ENCODE assay signal across 19 cellular contexts in genomic region chr9:135662758-135663450, GRCh38. TPM values are rescaled to one million over a fixed set of nuclear protein-coding genes. Genes with fewer than 3 reads are reported as not detected.
DNase-seq lines count a peak whose midpoint lies in the region; ATAC-seq, FAIRE-seq and TF ChIP-seq lines count a peak whose summit lies in the region.
"Had no signal": no experiment of that assay in that cellular context is flagged by ENCODE, and none has a peak within 500 bp of the region (broad histone marks: within the 10 kb centered on the region; RNA-seq: fewer than 3 reads in every experiment).

Gene LCN9, plus strand, starts transcription at chr9:135663309. Its CDS starts 13 bp downstream, at chr9:135663322.

- H3K27ac ChIP-seq in mammary epithelial cell (ENCODE audit: insufficient read depth, low read depth, low read length) (no peak within 1 kb of the TSS), K562 (ENCODE audit: extremely low read depth, low read depth, low read length) (no peak within 1 kb of the TSS)
- H3K27ac ChIP-seq: breast epithelium, HL-60, neutrophil, SJSA1 had no signal

- WGBS in mammary epithelial cell (ENCODE audit: low coverage, missing lambda C conversion rate), result 76% methylated on average over 20 of the region's 25 CpGs
- 2% methylated on average over 25 of the region's 25 CpGs for WGBS in K562 (ENCODE audit: insufficient coverage, low coverage, missing lambda C conversion rate)

- TF ChIP-seq CTCF in MCF 10A (IDR thresholded peaks at IDR 0.05; ENCODE audit: unreplicated experiment) (no peak), mammary epithelial cell (conservative IDR thresholded peaks at IDR 0.05 in 1 of 2, IDR thresholded peaks at IDR 0.05 in 1 of 2; ENCODE audit: extremely low read depth in 1 of 2, insufficient read depth in 1 of 2, low read depth in 1 of 2, low read length in 2 of 2) (no peak), K562 (IDR thresholded peaks at IDR 0.05 in 2 of 3, conservative IDR thresholded peaks at IDR 0.05 in 1 of 3; ENCODE audit: insufficient read depth in 2 of 3, low read depth in 1 of 3, low read length in 3 of 3) (no peak)

- H3K4me2 ChIP-seq in mammary epithelial cell (ENCODE audit: insufficient read depth, low read depth, low read length) (no peak within 1 kb of the TSS), K562 (ENCODE audit: insufficient read depth, low read length) (no peak within 1 kb of the TSS)

- H3K27me3 ChIP-seq in mammary epithelial cell (ENCODE audit: insufficient read depth, low read length) (no peaks in the 10 kb centered on the region), K562 (ENCODE audit: control insufficient read depth in 2 of 2, insufficient read depth in 2 of 2, low read length in 2 of 2) (peaks cover 39 to 78% of the 10 kb centered on the region in 2 experiments)
- H3K27me3 ChIP-seq: neutrophil had no signal

- H3K27ac Mint-ChIP-seq in MCF 10A (ENCODE audit: low read depth, unreplicated experiment), result no peak within 1 kb of the TSS

- no peak for FAIRE-seq in K562 (lab: Jason Lieb, UNC)
- FAIRE-seq: TTC549 had no signal

- H3K9me3 ChIP-seq in mammary epithelial cell (replicated peaks; ENCODE audit: insufficient read depth, low read length), result peaks cover 13% of the 10 kb centered on the region
- no peaks in the 10 kb centered on the region for H3K9me3 ChIP-seq in K562 (replicated peaks; ENCODE audit: control insufficient read depth, insufficient read depth, low read depth, low read length)
- H3K9me3 ChIP-seq: neutrophil, SJSA1 had no signal

- no TSS peak for BruUV-seq in MCF 10A (replicated peaks; lab: Mats Ljungman, UMichigan)
- no TSS peak for BruUV-seq in mammary epithelial cell (replicated peaks; lab: Mats Ljungman, UMichigan)
- BruUV-seq in K562 (replicated peaks; lab: Mats Ljungman, UMichigan), result no TSS peak

- H3K27me3 Mint-ChIP-seq in MCF 10A (ENCODE audit: insufficient read depth, unreplicated experiment), result peaks cover 19% of the 10 kb centered on the region

- no peaks in the 10 kb centered on the region for H3K9me3 Mint-ChIP-seq in MCF 10A (ENCODE audit: unreplicated experiment)

- H3K4me1 Mint-ChIP-seq in MCF 10A (ENCODE audit: insufficient read depth, unreplicated experiment), result no peaks in the 10 kb centered on the region

- POLR2A ChIA-PET in MCF 10A (lab: Yijun Ruan, JAX), result interaction anchor here (0.6 kb wide), 1 partner anchor 443 kb away, joined by 3 read pairs; no protein-coding TSS in a partner anchor
- POLR2A ChIA-PET in K562 (lab: Yijun Ruan, JAX), result interaction anchor here (0.6 to 0.7 kb wide), 2 partner anchors 89 to 306 kb away, joined by 3 read pairs; no protein-coding TSS in a partner anchor

- dilution Hi-C loops in mammary epithelial cell (cut with HindIII; ENCODE audit: low sequenced_read_pairs), result no loop called here

- DNase-seq in MCF 10A (ENCODE audit: unreplicated experiment) (peak; percentile 38), mammary epithelial cell (no peak), K562 (ENCODE audit: extremely low read depth in 1 of 4, low spot score in 3 of 4) (no peak), left kidney (ENCODE audit: low read depth, low spot score) (peak; percentile 19), superior temporal gyrus (ENCODE audit: extremely low spot score) (peak; percentile 31), NCI-H82 treated with DMSO at 0.1 percent for 48 hours (lab: John Stamatoyannopoulos, UW; ENCODE audit: unreplicated experiment) (no peak), 8988T (no peak)
- DNase-seq: Karpas-422; NCI-H187 treated with DMSO at 0.1 percent for 48 hours; stimulated activated CD4-positive, alpha-beta T cell treated with anti-CD3 and anti-CD28 coated beads, Interleukin-12 subunit alpha, Interleukin-12 subunit beta, amount 100 ng/mL, for 4 hours had no signal

- in situ Hi-C loops in mammary epithelial cell (cut with MboI; ENCODE audit: low sequenced_read_pairs in 2 of 2), result no loop called here
- in situ Hi-C loops in K562 (cut with MboI), result no loop called here

- H3K4me1 ChIP-seq in mammary epithelial cell (ENCODE audit: insufficient read depth, low read length) (no peaks in the 10 kb centered on the region), K562 (replicated peaks in 1 of 2; ENCODE audit: control insufficient read depth in 2 of 2, insufficient read depth in 2 of 2, low read length in 2 of 2) (no peaks in the 10 kb centered on the region)
- H3K4me1 ChIP-seq: breast epithelium, SJSA1 had no signal

- H3K36me3 ChIP-seq in mammary epithelial cell (ENCODE audit: insufficient read depth, low read length) (no peaks in the 10 kb centered on the region), K562 (ENCODE audit: control insufficient read depth, insufficient read depth, low read length) (no peaks in the 10 kb centered on the region)
- H3K36me3 ChIP-seq: breast epithelium, neutrophil, SJSA1 had no signal

- no peak for TF ChIP-seq RAD21 in K562 (CRISPR knock-in tag; conservative IDR thresholded peaks at IDR 0.05 in 1 of 2, IDR thresholded peaks at IDR 0.05 in 1 of 2)

- no peak within 1 kb of the TSS for H3K4me3 Mint-ChIP-seq in MCF 10A (ENCODE audit: unreplicated experiment)

- H4K20me1 ChIP-seq in mammary epithelial cell (ENCODE audit: insufficient read depth, low read length), result no peaks in the 10 kb centered on the region
- peaks cover 7% of the 10 kb centered on the region; the same call in 1 of the 2 replicates for H4K20me1 ChIP-seq in K562 (replicated peaks; ENCODE audit: control insufficient read depth, insufficient read depth, low read length)

- no peaks in the 10 kb centered on the region for H3K36me3 Mint-ChIP-seq in MCF 10A (ENCODE audit: insufficient read depth, unreplicated experiment)

- no peaks in the 10 kb centered on the region for H3K9me1 ChIP-seq in K562 (ENCODE audit: control insufficient read depth, insufficient read depth, low read length)

- H2AFZ ChIP-seq in mammary epithelial cell (ENCODE audit: low read depth, low read length) (no peak within 1 kb of the TSS), K562 (ENCODE audit: low read depth, low read length) (no peak within 1 kb of the TSS)

- TF ChIP-seq EP300 in K562 (IDR thresholded peaks at IDR 0.05; ENCODE audit: low read length), result no peak

- CTCF ChIA-PET in MCF 10A (lab: Yijun Ruan, JAX) (interaction anchor here (0.5 kb wide), 1 partner anchor 26 kb away, joined by 3 read pairs; no protein-coding TSS in a partner anchor), mammary epithelial cell (lab: Charles Lee; ENCODE audit: low non-redundant PET) (no interaction called here), K562 (lab: Yijun Ruan, JAX; ENCODE audit: low intra/inter-chr PET ratio) (no interaction called here)

- ATAC-seq in K562, result peak; percentile 54; the same call in 2 of the 3 replicates
- ATAC-seq in HG03460 (IDR thresholded peaks at IDR 0.05; ENCODE audit: unreplicated experiment), result no peak
- ATAC-seq: HCT116, left lobe of liver had no signal

- H3K79me2 ChIP-seq in mammary epithelial cell (ENCODE audit: insufficient read depth, low read length) (no peaks in the 10 kb centered on the region), K562 (ENCODE audit: control insufficient read depth, insufficient read depth, low read length) (no peaks in the 10 kb centered on the region)

- no peak within 1 kb of the TSS for H3K9ac ChIP-seq in mammary epithelial cell (ENCODE audit: insufficient read depth, low read length)
- H3K9ac ChIP-seq in K562 (ENCODE audit: insufficient read depth in 1 of 2, low read depth in 2 of 2, low read length in 2 of 2), result no peak within 1 kb of the TSS

- intact Hi-C loops in MCF 10A (cut with micrococcal nuclease), result no loop called here
- intact Hi-C loops in mammary epithelial cell (cut with micrococcal nuclease), result no loop called here
- intact Hi-C loops in K562 (cut with micrococcal nuclease), result no loop called here

- H3K4me3 ChIP-seq in mammary epithelial cell (replicated peaks in 1 of 3; ENCODE audit: insufficient read depth in 1 of 3, low read depth in 2 of 3, low read length in 3 of 3), result no peak within 1 kb of the TSS
- no peak within 1 kb of the TSS for H3K4me3 ChIP-seq in K562
- H3K4me3 ChIP-seq: breast epithelium, SJSA1 had no signal

- TF ChIP-seq POLR2A in K562 (conservative IDR thresholded peaks at IDR 0.05), result no peak

TF ChIP-seq in K562, 482 proteins besides CTCF, POLR2A, EP300 and RAD21 (continues in another document):
- TF ChIP-seq PTBP1 (IDR thresholded peaks at IDR 0.05; ENCODE audit: low read depth, low read length), result no peak
- TF ChIP-seq TCF3 (CRISPR knock-in tag; IDR thresholded peaks at IDR 0.05), result no peak
- TF ChIP-seq ZNF707 (CRISPR knock-in tag; conservative IDR thresholded peaks at IDR 0.05), result no peak
- no peak for TF ChIP-seq GATAD2A (IDR thresholded peaks at IDR 0.05)
- TF ChIP-seq CEBPB (tag; IDR thresholded peaks at IDR 0.05), result no peak
- TF ChIP-seq, protein P1, sequence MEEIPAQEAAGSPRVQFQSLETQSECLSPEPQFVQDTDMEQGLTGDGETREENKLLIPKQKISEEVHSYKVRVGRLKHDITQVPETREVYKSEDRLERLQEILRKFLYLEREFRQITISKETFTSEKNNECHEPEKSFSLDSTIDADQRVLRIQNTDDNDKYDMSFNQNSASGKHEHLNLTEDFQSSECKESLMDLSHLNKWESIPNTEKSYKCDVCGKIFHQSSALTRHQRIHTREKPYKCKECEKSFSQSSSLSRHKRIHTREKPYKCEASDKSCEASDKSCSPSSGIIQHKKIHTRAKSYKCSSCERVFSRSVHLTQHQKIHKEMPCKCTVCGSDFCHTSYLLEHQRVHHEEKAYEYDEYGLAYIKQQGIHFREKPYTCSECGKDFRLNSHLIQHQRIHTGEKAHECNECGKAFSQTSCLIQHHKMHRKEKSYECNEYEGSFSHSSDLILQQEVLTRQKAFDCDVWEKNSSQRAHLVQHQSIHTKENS (CRISPR knock-in tag; IDR thresholded peaks at IDR 0.05), result no peak
- TF ChIP-seq ZBTB17 (CRISPR knock-in tag; IDR thresholded peaks at IDR 0.05), result no peak

RNA-seq across cellular contexts. Expression of gene LCN9, which starts in this region (rescaled TPM):
- total RNA-seq in MCF 10A (2022) (not detected in 2 replicates), mammary epithelial cell (not detected), K562 (2014; rRNA removed) (not detected in 2 replicates), K562 (2014; rRNA removed; fragmentation: Illumina TruSeq; extraction: Trizol) (not detected in 2 replicates), K562 (2015; rRNA removed; fragmentation: Illumina TruSeq; extraction: Trizol) (not detected in 2 replicates), K562 (2021) (not detected in 2 replicates)
- polyA plus RNA-seq in mammary epithelial cell (not detected), K562 (2011; rRNA removed) (not detected in 2 replicates), K562 (2014; fragmentation: Illumina TruSeq; extraction: Trizol) (not detected in 2 replicates), K562 (2014; fragmentation: Nextera tagmentation; extraction: Ambion mirVana) (not detected), K562 (2014; rRNA removed) (not detected in 2 replicates)
- polyA minus RNA-seq in mammary epithelial cell, result not detected
- not detected in 2 replicates for total RNA-seq in K562 (2011; cell fraction: chromatin; rRNA removed; ENCODE audit: low replicate concordance)
- not detected in 2 replicates for total RNA-seq in K562 (2011; cell fraction: nucleolus; rRNA removed)
- not detected in 2 replicates for total RNA-seq in K562 (2011; cell fraction: nucleoplasm; rRNA removed)
- not detected in 2 replicates for polyA plus RNA-seq in K562 (2011; cell fraction: cytosol; rRNA removed)
- polyA plus RNA-seq in K562 (2011; cell fraction: nucleus; rRNA removed), result not detected in 2 replicates
- polyA plus RNA-seq in K562 (2012), result not detected in 2 replicates
- polyA minus RNA-seq in K562 (2011; rRNA and poly(A)+ RNA removed), result not detected in 2 replicates
- not detected in 2 replicates for polyA minus RNA-seq in K562 (2011; cell fraction: cytosol; rRNA and poly(A)+ RNA removed)
- not detected in 2 replicates for polyA minus RNA-seq in K562 (2011; cell fraction: nucleus; rRNA and poly(A)+ RNA removed)
- total RNA-seq: left lobe of liver, SJSA1, subcutaneous adipose tissue had no signal

Comparison
In these comparisons a context has a peak if more than half of its experiments do, and no peak if none do; other contexts are left out.
1. Peak in DNase-seq in MCF 10A; RNA of the gene not detected or under 1 TPM.
2. Peak in ATAC-seq in K562; RNA of the gene not detected or under 1 TPM.
3. DNase-seq: peak in left kidney (single experiment) and superior temporal gyrus (single experiment); none in mammary epithelial cell (single experiment), K562 (0 of 4), NCI-H82 treated with DMSO at 0.1 percent for 48 hours (single experiment) and 8988T (single experiment).